20 cellular contexts compared by ENCODE assay signal in the genomic region with DNA sequence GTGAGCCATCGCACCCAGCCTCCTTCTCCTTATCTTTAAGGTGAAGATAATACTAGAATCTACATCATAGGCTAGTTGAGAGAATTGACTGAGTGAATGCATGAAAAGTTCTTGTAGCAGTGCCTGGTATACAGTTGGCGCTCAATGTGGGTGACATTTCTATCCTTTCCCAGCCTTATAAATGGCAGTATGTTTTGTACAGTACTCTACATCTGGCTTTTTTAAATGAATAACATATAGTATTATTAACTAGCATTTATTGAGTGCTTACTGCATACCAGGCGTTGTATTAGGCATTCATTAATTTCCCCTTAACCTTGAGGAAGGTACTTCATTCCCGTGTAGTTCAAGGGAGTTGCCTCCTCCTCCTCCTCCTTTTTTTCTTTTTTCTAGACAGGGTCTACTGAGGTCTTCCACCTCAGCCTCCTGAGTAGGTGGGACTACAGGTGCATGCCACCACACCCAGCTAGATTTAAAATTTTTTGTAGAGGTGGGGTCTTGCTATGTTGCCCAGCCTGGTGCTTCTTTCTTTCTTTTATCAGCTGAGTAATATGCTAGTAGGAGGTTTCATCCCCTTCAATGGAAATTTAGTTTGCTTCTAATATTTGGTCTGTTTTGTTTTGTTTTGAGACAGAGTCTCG. TPM values are rescaled to one million over a fixed set of nuclear protein-coding genes. Genes with fewer than 3 reads are reported as not detected.
DNase-seq lines count a peak whose midpoint lies in the region; ATAC-seq, FAIRE-seq and TF ChIP-seq lines count a peak whose summit lies in the region.
"Had no signal": no experiment of that assay in that cellular context is flagged by ENCODE, and none has a peak within 500 bp of the region (broad histone marks: within the 10 kb centered on the region; RNA-seq: fewer than 3 reads in every experiment).

No MANE protein-coding gene starts in this region.

- peaks cover 59% of the 10 kb centered on the region for H3K27me3 ChIP-seq in left ventricle myocardium inferior (ENCODE audit: low read depth)
- peaks cover 0 to 9% (median 6%) of the 10 kb centered on the region in 7 donors for H3K27me3 ChIP-seq in heart right ventricle
- no peaks in the 10 kb centered on the region for H3K27me3 ChIP-seq in HepG2 (ENCODE audit: control insufficient read depth in 1 of 2, insufficient read depth in 2 of 2, low read length in 2 of 2)
- no peaks in the 10 kb centered on the region for H3K27me3 ChIP-seq in upper lobe of left lung
- H3K27me3 ChIP-seq in transverse colon = peaks cover 9% of the 10 kb centered on the region

- 83 to 88% methylated on average over 5 of the region's 5 CpGs for WGBS in heart right ventricle, 2 donors
- 69% methylated on average over 5 of the region's 5 CpGs for WGBS in HepG2 (ENCODE audit: low lambda C conversion rate)
- WGBS in upper lobe of left lung, 2 donors = 87 to 89% methylated on average over 5 of the region's 5 CpGs
- 86 to 94% methylated on average over 2 to 5 of the region's 5 CpGs for WGBS in transverse colon (ENCODE audit: low coverage in 1 of 2), 2 donors

- H3K9ac ChIP-seq in HepG2 (ENCODE audit: insufficient read depth, low read depth, low read length) = no peak overlapping the region

- ATAC-seq in heart right ventricle (no peak), HepG2 (no peak), upper lobe of left lung (ENCODE audit: low FRiP score in 2 of 2) (no peak), HG03432 (IDR thresholded peaks at IDR 0.05; ENCODE audit: unreplicated experiment) (no peak)
- ATAC-seq: CD8-positive, alpha-beta T cell had no signal

- no peaks in the 10 kb centered on the region for H4K20me1 ChIP-seq in HepG2 (ENCODE audit: insufficient read depth, low read length)

- intact Hi-C loops in left ventricle myocardium inferior (cut with micrococcal nuclease) (no loop called here), heart right ventricle (cut with DNase I) (no loop called here), HepG2 (cut with micrococcal nuclease; ENCODE audit: unreplicated experiment) (no loop called here), transverse colon (cut with DNase I; ENCODE audit: low total_unique reads) (loop anchor here (10.0 kb wide), 1 partner anchor 72 kb away; no protein-coding TSS in a partner anchor)

- FAIRE-seq in HepG2 (lab: Jason Lieb, UNC) = no peak
- FAIRE-seq: D721Med, G401.6, GM18507, HTR-8/SVneo had no signal

- in situ Hi-C loops in HepG2 (cut with HindIII; ENCODE audit: extremely low pct_ligation_motif_present, low pct_unique_long_range_greater_than_20kb) (no loop called here), transverse colon (cut with MboI; ENCODE audit: low pct_ligation_motif_present in 1 of 4, low pct_unique_long_range_greater_than_20kb in 1 of 4, low sequenced_read_pairs in 3 of 4) (loop anchor here in 1 of 4 donors (25.0 kb wide), 1 partner anchor 400 kb away; the partner anchor contains the start of gene EHD2)

- H3K4me1 ChIP-seq in left ventricle myocardium inferior (no peaks in the 10 kb centered on the region), heart right ventricle (peaks cover 0 to 57% (median 0%) of the 10 kb centered on the region in 9 donors), HepG2 (ENCODE audit: insufficient read depth, low read length) (peaks cover 68% of the 10 kb centered on the region), upper lobe of left lung (peaks cover 0 to 11% (median 2%) of the 10 kb centered on the region in 4 donors), transverse colon (no peaks in the 10 kb centered on the region)
- H3K4me1 ChIP-seq: HAP-1 had no signal

- H3K36me3 ChIP-seq in left ventricle myocardium inferior = no peaks in the 10 kb centered on the region
- peaks cover 0 to 21% (median 0%) of the 10 kb centered on the region in 9 donors for H3K36me3 ChIP-seq in heart right ventricle
- no peaks in the 10 kb centered on the region for H3K36me3 ChIP-seq in HepG2 (replicated peaks in 1 of 2; ENCODE audit: control insufficient read depth in 1 of 2, insufficient read depth in 2 of 2, low read length in 2 of 2)
- no peaks in the 10 kb centered on the region for H3K36me3 ChIP-seq in upper lobe of left lung
- H3K36me3 ChIP-seq in transverse colon = no peaks in the 10 kb centered on the region
- H3K36me3 ChIP-seq: HAP-1 had no signal

- TF ChIP-seq EP300 in HepG2 (IDR thresholded peaks at IDR 0.05; ENCODE audit: low read depth in 2 of 2, low read length in 2 of 2) (no peak), HepG2 (CRISPR knock-in tag; IDR thresholded peaks at IDR 0.05; ENCODE audit: borderline replicate concordance) (no peak), upper lobe of left lung (IDR thresholded peaks at IDR 0.05) (no peak), transverse colon (IDR thresholded peaks at IDR 0.05; ENCODE audit: low read depth) (no peak)

- H3K4me2 ChIP-seq in HepG2 (ENCODE audit: low read depth, low read length) = no peak overlapping the region

- H3K9me3 ChIP-seq in left ventricle myocardium inferior (replicated peaks) (no peaks in the 10 kb centered on the region), heart right ventricle (no peaks in the 10 kb centered on the region), HepG2 (ENCODE audit: low read length) (no peaks in the 10 kb centered on the region), upper lobe of left lung (no peaks in the 10 kb centered on the region), transverse colon (no peaks in the 10 kb centered on the region)
- H3K9me3 ChIP-seq: HAP-1 had no signal

- TF ChIP-seq POLR2A in HepG2 (IDR thresholded peaks at IDR 0.05; ENCODE audit: insufficient read depth in 1 of 2, low read depth in 2 of 2, low read length in 2 of 2) (no peak), upper lobe of left lung (IDR thresholded peaks at IDR 0.05) (no peak), transverse colon (IDR thresholded peaks at IDR 0.05) (no peak)

- DNase-seq in left ventricle myocardium inferior (no peak), heart right ventricle (no peak), HepG2 (ENCODE audit: low spot score) (no peak), upper lobe of left lung (no peak), transverse colon (no peak)
- DNase-seq: CD8-positive, alpha-beta T cell; DMS79; MV-4-11; NCI-H2171; NK-92 treated with Interleukin-12 subunit alpha and Interleukin-12 subunit beta, amount 100 ng/mL, for 24 hours had no signal

- TF ChIP-seq CTCF in left ventricle myocardium inferior (IDR thresholded peaks at IDR 0.05; ENCODE audit: borderline replicate concordance) (no peak), heart right ventricle (IDR thresholded peaks at IDR 0.05) (no peak), HepG2 (CRISPR knock-in tag; IDR thresholded peaks at IDR 0.05) (no peak), upper lobe of left lung (IDR thresholded peaks at IDR 0.05) (no peak), transverse colon (IDR thresholded peaks at IDR 0.05) (no peak)

- CTCF ChIA-PET in HepG2 (lab: Yijun Ruan, JAX; ENCODE audit: low intra/inter-chr PET ratio, low total read pairs) = no interaction called here

- H2AFZ ChIP-seq in HepG2 (ENCODE audit: low read length) = no peak overlapping the region

- TF ChIP-seq RAD21 in HepG2 (CRISPR knock-in tag; IDR thresholded peaks at IDR 0.05) = no peak

- no peaks in the 10 kb centered on the region for H3K79me2 ChIP-seq in HepG2 (ENCODE audit: insufficient read depth, low read length)

- H3K4me3 ChIP-seq in left ventricle myocardium inferior (peak overlapping the region; percentile 8), heart right ventricle (peak overlapping the region in 3 of 10 donors; percentile 10 to 60 (median 15)), HepG2 (replicated peaks in 1 of 3; ENCODE audit: insufficient read depth in 1 of 3, low read depth in 2 of 3, low read length in 3 of 3) (no peak overlapping the region), upper lobe of left lung (peak overlapping the region in 3 of 4 donors; percentile 18 to 47 (median 30)), transverse colon (no peak overlapping the region)
- H3K4me3 ChIP-seq: HAP-1 had no signal

- BruUV-seq in HepG2 (replicated peaks; lab: Mats Ljungman, UMichigan) = no TSS peak

- no peak overlapping the region for H3K27ac ChIP-seq in left ventricle myocardium inferior (replicated peaks)
- peak overlapping the region in 2 of 10 donors; percentile 76 to 95 for H3K27ac ChIP-seq in heart right ventricle
- H3K27ac ChIP-seq in HepG2 (ENCODE audit: extremely low read length, insufficient read depth, low read length) = peak overlapping the region; percentile 59
- peak overlapping the region in 3 of 4 donors; percentile 40 to 92 (median 84) for H3K27ac ChIP-seq in upper lobe of left lung
- no peak overlapping the region for H3K27ac ChIP-seq in transverse colon
- H3K27ac ChIP-seq: 22Rv1, HL-60 had no signal

- POLR2A ChIA-PET in HepG2 (lab: Yijun Ruan, JAX) = interaction anchor here (2.3 kb wide), 1 partner anchor 37 kb away, joined by 7 read pairs; the partner anchor contains the start of gene DHX34

RNA-seq across cellular contexts. Expression of gene C5AR1, which starts 2.8 kb away (rescaled TPM):
- total RNA-seq in left ventricle myocardium inferior (3.9 TPM), heart right ventricle (10 to 100 TPM in 3 of 10 donors, 1 to 10 TPM in 7; 4.5 to 18.6 (median 6.9) TPM), HepG2 (2016; rRNA removed; fragmentation: Illumina TruSeq; extraction: Trizol) (0.07 TPM in 1 of 2 replicates, not detected in the other), upper lobe of left lung (10 to 100 TPM; 20.3 to 87.3 (median 45.1) TPM), transverse colon (1 to 10 TPM in 3 of 4 donors, under 1 TPM in 1; 0.60 to 9.0 (median 5.3) TPM)
- polyA plus RNA-seq in heart right ventricle (1 to 10 TPM; 1.7 to 5.4 TPM), HepG2 (2011; rRNA removed) (1.6 and 3.9 TPM in 2 replicates)
- 0.71 TPM in 1 of 2 replicates, not detected in the other for total RNA-seq in HepG2 (2016; cell fraction: cytosol; rRNA removed; fragmentation: Illumina TruSeq; extraction: Trizol; ENCODE audit: low read depth)
- total RNA-seq in HepG2 (2016; cell fraction: insoluble cytoplasmic fraction; rRNA removed; fragmentation: Illumina TruSeq; extraction: Trizol) = 0.15 TPM in 1 of 2 replicates, not detected in the other
- total RNA-seq in HepG2 (2016; cell fraction: membrane; rRNA removed; fragmentation: Illumina TruSeq; extraction: Trizol) = 0.07 TPM in 1 of 2 replicates, not detected in the other
- not detected in 2 replicates for total RNA-seq in HepG2 (2016; cell fraction: nucleus; rRNA removed; fragmentation: Illumina TruSeq; extraction: Trizol)
- 0.85 and 2.3 TPM in 2 replicates for polyA plus RNA-seq in HepG2 (2011; cell fraction: cytosol; rRNA removed)
- polyA plus RNA-seq in HepG2 (2011; cell fraction: nucleus; rRNA removed) = 0.59 and 1.6 TPM in 2 replicates
- 4.2 and 10.7 TPM in 2 replicates for polyA plus RNA-seq in HepG2 (2012)
- not detected in 2 replicates for polyA plus RNA-seq in HepG2 (2016; cell fraction: cytosol; fragmentation: Illumina TruSeq; extraction: Trizol; ENCODE audit: low read depth)
- polyA plus RNA-seq in HepG2 (2016; cell fraction: insoluble cytoplasmic fraction; fragmentation: Illumina TruSeq; extraction: Trizol; ENCODE audit: low read depth) = 0.44 TPM in 1 of 2 replicates, not detected in the other
- 0.09 TPM in 1 of 2 replicates, not detected in the other for polyA plus RNA-seq in HepG2 (2016; cell fraction: membrane; fragmentation: Illumina TruSeq; extraction: Trizol; ENCODE audit: low read depth)
- 0.45 and 1.1 TPM in 2 replicates for polyA plus RNA-seq in HepG2 (2016; cell fraction: nucleus; fragmentation: Illumina TruSeq; extraction: Trizol; ENCODE audit: insufficient read depth, low read depth)
- 2.5 and 3.0 TPM in 2 replicates for polyA minus RNA-seq in HepG2 (2011; rRNA and poly(A)+ RNA removed; ENCODE audit: low replicate concordance)
- polyA minus RNA-seq in HepG2 (2011; cell fraction: cytosol; rRNA and poly(A)+ RNA removed) = 1.8 and 2.6 TPM in 2 replicates
- polyA minus RNA-seq in HepG2 (2011; cell fraction: nucleus; rRNA and poly(A)+ RNA removed) = 0.39 and 0.75 TPM in 2 replicates
- total RNA-seq: RPMI7951 had no signal

RNA-seq across cellular contexts. Expression of gene C5AR2, which starts 19.5 kb away (rescaled TPM):
- total RNA-seq in left ventricle myocardium inferior (0.38 TPM), heart right ventricle (1 to 10 TPM in 3 of 10 donors, under 1 TPM in 7; 0.28 to 2.3 (median 0.59) TPM), HepG2 (2016; rRNA removed; fragmentation: Illumina TruSeq; extraction: Trizol) (0.09 TPM in 1 of 2 replicates, not detected in the other), upper lobe of left lung (10 to 100 TPM in 3 of 6 donors, 1 to 10 TPM in 3; 3.8 to 22.9 (median 10.0) TPM), transverse colon (1 to 10 TPM in 2 of 4 donors, under 1 TPM in 1, not detected in 1; 0.64 to 4.9 (median 2.0) TPM)
- polyA plus RNA-seq in heart right ventricle (under 1 TPM; 0.22 to 0.51 TPM), HepG2 (2011; rRNA removed) (0.24 and 0.26 TPM in 2 replicates)
- total RNA-seq in HepG2 (2016; cell fraction: cytosol; rRNA removed; fragmentation: Illumina TruSeq; extraction: Trizol; ENCODE audit: low read depth) = not detected in 2 replicates
- total RNA-seq in HepG2 (2016; cell fraction: insoluble cytoplasmic fraction; rRNA removed; fragmentation: Illumina TruSeq; extraction: Trizol) = not detected in 2 replicates
- total RNA-seq in HepG2 (2016; cell fraction: membrane; rRNA removed; fragmentation: Illumina TruSeq; extraction: Trizol) = 0.07 TPM in 1 of 2 replicates, not detected in the other
- total RNA-seq in HepG2 (2016; cell fraction: nucleus; rRNA removed; fragmentation: Illumina TruSeq; extraction: Trizol) = not detected in 2 replicates
- polyA plus RNA-seq in HepG2 (2011; cell fraction: cytosol; rRNA removed) = 0.18 and 0.28 TPM in 2 replicates
- 0.50 and 0.66 TPM in 2 replicates for polyA plus RNA-seq in HepG2 (2011; cell fraction: nucleus; rRNA removed)
- polyA plus RNA-seq in HepG2 (2012) = 0.20 and 0.30 TPM in 2 replicates
- polyA plus RNA-seq in HepG2 (2016; cell fraction: cytosol; fragmentation: Illumina TruSeq; extraction: Trizol; ENCODE audit: low read depth) = not detected in 2 replicates
- not detected in 2 replicates for polyA plus RNA-seq in HepG2 (2016; cell fraction: insoluble cytoplasmic fraction; fragmentation: Illumina TruSeq; extraction: Trizol; ENCODE audit: low read depth)
- polyA plus RNA-seq in HepG2 (2016; cell fraction: membrane; fragmentation: Illumina TruSeq; extraction: Trizol; ENCODE audit: low read depth) = not detected in 2 replicates
- polyA plus RNA-seq in HepG2 (2016; cell fraction: nucleus; fragmentation: Illumina TruSeq; extraction: Trizol; ENCODE audit: insufficient read depth, low read depth) = not detected in 2 replicates
- 0.48 and 6.7 TPM in 2 replicates for polyA minus RNA-seq in HepG2 (2011; rRNA and poly(A)+ RNA removed; ENCODE audit: low replicate concordance)
- polyA minus RNA-seq in HepG2 (2011; cell fraction: cytosol; rRNA and poly(A)+ RNA removed) = 0.10 and 0.18 TPM in 2 replicates
- 0.25 TPM in 1 of 2 replicates, not detected in the other for polyA minus RNA-seq in HepG2 (2011; cell fraction: nucleus; rRNA and poly(A)+ RNA removed)
- total RNA-seq: CD8-positive, alpha-beta T cell had no signal
- polyA plus RNA-seq: BJ had no signal

RNA-seq across cellular contexts. Expression of gene DHX34, which starts 36.6 kb away (rescaled TPM):
- total RNA-seq in left ventricle myocardium inferior = 8.1 TPM
- 1 to 10 TPM; 4.4 to 8.8 (median 5.5) TPM for total RNA-seq in heart right ventricle
- polyA plus RNA-seq in heart right ventricle = 10 to 100 TPM in 1 of 2 donors, 1 to 10 TPM in 1; 9.7 to 11.7 TPM
- 8.0 and 12.0 TPM in 2 replicates for total RNA-seq in HepG2 (2016; rRNA removed; fragmentation: Illumina TruSeq; extraction: Trizol)
- total RNA-seq in HepG2 (2016; cell fraction: cytosol; rRNA removed; fragmentation: Illumina TruSeq; extraction: Trizol; ENCODE audit: low read depth) = 11.3 and 11.4 TPM in 2 replicates
- total RNA-seq in HepG2 (2016; cell fraction: insoluble cytoplasmic fraction; rRNA removed; fragmentation: Illumina TruSeq; extraction: Trizol) = 6.8 and 12.8 TPM in 2 replicates
- 8.6 and 9.9 TPM in 2 replicates for total RNA-seq in HepG2 (2016; cell fraction: membrane; rRNA removed; fragmentation: Illumina TruSeq; extraction: Trizol)
- 12.8 and 13.1 TPM in 2 replicates for total RNA-seq in HepG2 (2016; cell fraction: nucleus; rRNA removed; fragmentation: Illumina TruSeq; extraction: Trizol)
- polyA plus RNA-seq in HepG2 (2011; rRNA removed) = 9.2 and 12.5 TPM in 2 replicates
- polyA plus RNA-seq in HepG2 (2011; cell fraction: cytosol; rRNA removed) = 4.0 and 5.9 TPM in 2 replicates
- 50.6 and 52.9 TPM in 2 replicates for polyA plus RNA-seq in HepG2 (2011; cell fraction: nucleus; rRNA removed)
- polyA plus RNA-seq in HepG2 (2012) = 6.5 and 9.0 TPM in 2 replicates
- polyA plus RNA-seq in HepG2 (2016; cell fraction: cytosol; fragmentation: Illumina TruSeq; extraction: Trizol; ENCODE audit: low read depth) = 2.1 and 2.4 TPM in 2 replicates
- 6.9 and 11.0 TPM in 2 replicates for polyA plus RNA-seq in HepG2 (2016; cell fraction: insoluble cytoplasmic fraction; fragmentation: Illumina TruSeq; extraction: Trizol; ENCODE audit: low read depth)
- 3.7 and 4.3 TPM in 2 replicates for polyA plus RNA-seq in HepG2 (2016; cell fraction: membrane; fragmentation: Illumina TruSeq; extraction: Trizol; ENCODE audit: low read depth)
- 28.7 and 30.5 TPM in 2 replicates for polyA plus RNA-seq in HepG2 (2016; cell fraction: nucleus; fragmentation: Illumina TruSeq; extraction: Trizol; ENCODE audit: insufficient read depth, low read depth)
- polyA minus RNA-seq in HepG2 (2011; rRNA and poly(A)+ RNA removed; ENCODE audit: low replicate concordance) = 18.8 and 19.4 TPM in 2 replicates
- polyA minus RNA-seq in HepG2 (2011; cell fraction: cytosol; rRNA and poly(A)+ RNA removed) = 3.9 and 7.7 TPM in 2 replicates
- polyA minus RNA-seq in HepG2 (2011; cell fraction: nucleus; rRNA and poly(A)+ RNA removed) = 16.0 and 18.4 TPM in 2 replicates
- total RNA-seq in upper lobe of left lung = 10 to 100 TPM in 5 of 6 donors, 1 to 10 TPM in 1; 8.4 to 80.7 (median 19.4) TPM
- total RNA-seq in transverse colon = 10 to 100 TPM; 12.4 to 30.3 (median 21.3) TPM

RNA-seq across cellular contexts. Expression of gene INAFM1, which starts 37.8 kb away (rescaled TPM):
- total RNA-seq in left ventricle myocardium inferior (12.2 TPM), heart right ventricle (10 to 100 TPM in 8 of 10 donors, 1 to 10 TPM in 2; 9.2 to 14.2 (median 11.6) TPM), HepG2 (2016; rRNA removed; fragmentation: Illumina TruSeq; extraction: Trizol) (1.00 and 1.9 TPM in 2 replicates), upper lobe of left lung (10 to 100 TPM in 4 of 6 donors, 1 to 10 TPM in 1, under 1 TPM in 1; 0.59 to 28.3 (median 22.4) TPM), transverse colon (10 to 100 TPM in 2 of 4 donors, 1 to 10 TPM in 2; 7.2 to 17.2 (median 9.6) TPM)
- polyA plus RNA-seq in heart right ventricle (10 to 100 TPM; 13.7 to 16.4 TPM), HepG2 (2011; rRNA removed) (0.88 and 1.3 TPM in 2 replicates)
- 0.81 and 1.1 TPM in 2 replicates for total RNA-seq in HepG2 (2016; cell fraction: cytosol; rRNA removed; fragmentation: Illumina TruSeq; extraction: Trizol; ENCODE audit: low read depth)
- total RNA-seq in HepG2 (2016; cell fraction: insoluble cytoplasmic fraction; rRNA removed; fragmentation: Illumina TruSeq; extraction: Trizol) = 1.1 and 1.8 TPM in 2 replicates
- total RNA-seq in HepG2 (2016; cell fraction: membrane; rRNA removed; fragmentation: Illumina TruSeq; extraction: Trizol) = 1.0 and 1.2 TPM in 2 replicates
- 0.78 and 1.0 TPM in 2 replicates for total RNA-seq in HepG2 (2016; cell fraction: nucleus; rRNA removed; fragmentation: Illumina TruSeq; extraction: Trizol)
- polyA plus RNA-seq in HepG2 (2011; cell fraction: cytosol; rRNA removed) = 0.60 and 0.93 TPM in 2 replicates
- 5.3 and 5.5 TPM in 2 replicates for polyA plus RNA-seq in HepG2 (2011; cell fraction: nucleus; rRNA removed)
- polyA plus RNA-seq in HepG2 (2012) = 2.8 and 3.1 TPM in 2 replicates
- polyA plus RNA-seq in HepG2 (2016; cell fraction: cytosol; fragmentation: Illumina TruSeq; extraction: Trizol; ENCODE audit: low read depth) = 2.2 and 2.5 TPM in 2 replicates
- polyA plus RNA-seq in HepG2 (2016; cell fraction: insoluble cytoplasmic fraction; fragmentation: Illumina TruSeq; extraction: Trizol; ENCODE audit: low read depth) = 1.8 and 2.4 TPM in 2 replicates
- polyA plus RNA-seq in HepG2 (2016; cell fraction: membrane; fragmentation: Illumina TruSeq; extraction: Trizol; ENCODE audit: low read depth) = 1.7 and 2.2 TPM in 2 replicates
- polyA plus RNA-seq in HepG2 (2016; cell fraction: nucleus; fragmentation: Illumina TruSeq; extraction: Trizol; ENCODE audit: insufficient read depth, low read depth) = 4.5 and 6.9 TPM in 2 replicates
- polyA minus RNA-seq in HepG2 (2011; rRNA and poly(A)+ RNA removed; ENCODE audit: low replicate concordance) = 0.35 and 1.3 TPM in 2 replicates
- polyA minus RNA-seq in HepG2 (2011; cell fraction: cytosol; rRNA and poly(A)+ RNA removed) = 1.2 and 1.5 TPM in 2 replicates
- polyA minus RNA-seq in HepG2 (2011; cell fraction: nucleus; rRNA and poly(A)+ RNA removed) = 0.99 and 1.4 TPM in 2 replicates

RNA-seq across cellular contexts. Expression of gene CCDC9, which starts 56.2 kb away (rescaled TPM):
- total RNA-seq in left ventricle myocardium inferior (21.6 TPM), heart right ventricle (10 to 100 TPM; 14.2 to 28.7 (median 17.4) TPM), HepG2 (2016; rRNA removed; fragmentation: Illumina TruSeq; extraction: Trizol) (5.9 and 6.3 TPM in 2 replicates), upper lobe of left lung (10 to 100 TPM; 18.2 to 91.1 (median 35.0) TPM), transverse colon (10 to 100 TPM; 20.9 to 27.5 (median 22.4) TPM)
- polyA plus RNA-seq in heart right ventricle (10 to 100 TPM; 15.8 to 31.1 TPM), HepG2 (2011; rRNA removed) (2.9 and 3.0 TPM in 2 replicates)
- total RNA-seq in HepG2 (2016; cell fraction: cytosol; rRNA removed; fragmentation: Illumina TruSeq; extraction: Trizol; ENCODE audit: low read depth) = 3.4 and 3.5 TPM in 2 replicates
- total RNA-seq in HepG2 (2016; cell fraction: insoluble cytoplasmic fraction; rRNA removed; fragmentation: Illumina TruSeq; extraction: Trizol) = 3.8 and 7.1 TPM in 2 replicates
- 4.5 and 5.0 TPM in 2 replicates for total RNA-seq in HepG2 (2016; cell fraction: membrane; rRNA removed; fragmentation: Illumina TruSeq; extraction: Trizol)
- total RNA-seq in HepG2 (2016; cell fraction: nucleus; rRNA removed; fragmentation: Illumina TruSeq; extraction: Trizol) = 4.4 and 5.5 TPM in 2 replicates
- 2.1 and 2.2 TPM in 2 replicates for polyA plus RNA-seq in HepG2 (2011; cell fraction: cytosol; rRNA removed)
- polyA plus RNA-seq in HepG2 (2011; cell fraction: nucleus; rRNA removed) = 10.1 and 11.8 TPM in 2 replicates
- polyA plus RNA-seq in HepG2 (2012) = 10.0 TPM in 2 replicates
- polyA plus RNA-seq in HepG2 (2016; cell fraction: cytosol; fragmentation: Illumina TruSeq; extraction: Trizol; ENCODE audit: low read depth) = 1.6 and 1.8 TPM in 2 replicates
- 9.0 and 10.3 TPM in 2 replicates for polyA plus RNA-seq in HepG2 (2016; cell fraction: insoluble cytoplasmic fraction; fragmentation: Illumina TruSeq; extraction: Trizol; ENCODE audit: low read depth)
- 3.6 and 3.9 TPM in 2 replicates for polyA plus RNA-seq in HepG2 (2016; cell fraction: membrane; fragmentation: Illumina TruSeq; extraction: Trizol; ENCODE audit: low read depth)
- polyA plus RNA-seq in HepG2 (2016; cell fraction: nucleus; fragmentation: Illumina TruSeq; extraction: Trizol; ENCODE audit: insufficient read depth, low read depth) = 22.8 and 25.7 TPM in 2 replicates
- polyA minus RNA-seq in HepG2 (2011; rRNA and poly(A)+ RNA removed; ENCODE audit: low replicate concordance) = 1.8 and 6.2 TPM in 2 replicates
- polyA minus RNA-seq in HepG2 (2011; cell fraction: cytosol; rRNA and poly(A)+ RNA removed) = 0.99 and 1.7 TPM in 2 replicates
- polyA minus RNA-seq in HepG2 (2011; cell fraction: nucleus; rRNA and poly(A)+ RNA removed) = 6.3 and 7.5 TPM in 2 replicates

Comparison
In these comparisons a context has a peak if more than half of its experiments do, and no peak if none do; other contexts are left out.
1. H3K27ac ChIP-seq: peak in HepG2 (single experiment) and upper lobe of left lung (3 of 4); none in left ventricle myocardium inferior (single experiment) and transverse colon (0 of 4).
2. H3K4me3 ChIP-seq: peak in left ventricle myocardium inferior (single experiment) and upper lobe of left lung (3 of 4); none in HepG2 (0 of 3) and transverse colon (0 of 4).